ENCODE assay signal across 8 cellular contexts in genomic region chr18:11980555-11981382, GRCh38. TPM values are rescaled to one million over a fixed set of nuclear protein-coding genes. Genes with fewer than 3 reads are reported as not detected.
DNase-seq lines count a peak whose midpoint lies in the region; FAIRE-seq and TF ChIP-seq lines count a peak whose summit lies in the region.

No MANE protein-coding gene starts in this region.

- H3K4me3 Mint-ChIP-seq in neural crest cell, result peak overlapping the region; percentile 90

- no peaks in the 10 kb centered on the region for H3K9me3 Mint-ChIP-seq in neural crest cell

- no peaks in the 10 kb centered on the region for H3K27me3 ChIP-seq in Loucy (ENCODE audit: insufficient read depth, low read length, poor library complexity, severe bottlenecking)
- H3K27me3 ChIP-seq in stomach, result no peaks in the 10 kb centered on the region

- peak overlapping the region; percentile 94 for H2AFZ ChIP-seq in Loucy (ENCODE audit: low read length)

- TF ChIP-seq CTCF in Loucy (conservative IDR thresholded peaks at IDR 0.05; ENCODE audit: low read length) (no peak), foreskin fibroblast (IDR thresholded peaks at IDR 0.05; ENCODE audit: low read depth, low read length) (no peak), neural crest cell (conservative IDR thresholded peaks at IDR 0.05) (no peak), stomach (IDR thresholded peaks at IDR 0.05) (no peak)

- FAIRE-seq in H54 (lab: Jason Lieb, UNC), result peak; percentile 38

- peak overlapping the region; percentile 72 for H3K9ac ChIP-seq in Loucy (ENCODE audit: low read depth, low read length, poor library complexity, severe bottlenecking)

- in situ Hi-C loops in G401 (cut with HindIII; ENCODE audit: low sequenced_read_pairs), result no loop called here

- peaks cover 10% of the 10 kb centered on the region for H3K4me1 ChIP-seq in Loucy (ENCODE audit: insufficient read depth, low read length, poor library complexity, severe bottlenecking)
- H3K4me1 ChIP-seq in stomach, result peaks cover 12 to 44% (median 38%) of the 10 kb centered on the region in 4 donors

- no peaks in the 10 kb centered on the region for H4K20me1 ChIP-seq in Loucy (ENCODE audit: insufficient read depth, low read length, poor library complexity, severe bottlenecking)

- H3K79me2 ChIP-seq in Loucy (ENCODE audit: insufficient read depth, low read length), result no peaks in the 10 kb centered on the region

- intact Hi-C loops in stomach (cut with DNase I; ENCODE audit: low total_unique reads), result no loop called here

- no peak for TF ChIP-seq EP300 in stomach (IDR thresholded peaks at IDR 0.05)

- H3K9me3 ChIP-seq in Loucy (ENCODE audit: insufficient read depth, low read depth, low read length) (no peaks in the 10 kb centered on the region), stomach (no peaks in the 10 kb centered on the region)

- H3K27me3 Mint-ChIP-seq in neural crest cell (ENCODE audit: low read depth), result peaks cover 16% of the 10 kb centered on the region

- H3K36me3 Mint-ChIP-seq in neural crest cell (ENCODE audit: low read depth), result no peaks in the 10 kb centered on the region

- peak overlapping the region; percentile 96 for H3K27ac Mint-ChIP-seq in neural crest cell (ENCODE audit: unreplicated experiment)

- H3K4me1 Mint-ChIP-seq in neural crest cell, result peaks cover 46% of the 10 kb centered on the region

- 0 to 1% (median 1%) methylated on average over 40 to 91 of the region's 91 CpGs for WGBS in stomach, 5 donors

- H3K4me3 ChIP-seq in Loucy (ENCODE audit: low read length, poor library complexity, severe bottlenecking) (peak overlapping the region; percentile 83), foreskin fibroblast (ENCODE audit: low read depth in 1 of 2, low read length in 2 of 2) (peak overlapping the region; percentile 60 to 68), stomach (peak overlapping the region; percentile 77 to 91 (median 84))

- no peaks in the 10 kb centered on the region for H3F3A ChIP-seq in Loucy (ENCODE audit: low read depth)

- H3K27ac ChIP-seq in stomach, result peak overlapping the region; percentile 91 to 97 (median 96)

- DNase-seq in G401 (ENCODE audit: low spot score), result peak; percentile 84
- DNase-seq in H54 (ENCODE audit: insufficient read length, low spot score), result peak; percentile 93
- peak; percentile 91 for DNase-seq in SHP77 treated with DMSO at 0.1 percent for 48 hours (lab: John Stamatoyannopoulos, UW)
- peak; percentile 91 for DNase-seq in activated gamma-delta T cell treated with Interleukin-2 at 50 U/mL for 16 hours
- DNase-seq in foreskin fibroblast, result peak; percentile 97 to 99
- peak; percentile 98 for DNase-seq in neural crest cell (ENCODE audit: low read depth, low spot score)
- DNase-seq in stomach, result peak; percentile 100

- H3K36me3 ChIP-seq in Loucy (ENCODE audit: insufficient read depth, low read length) (no peaks in the 10 kb centered on the region), stomach (no peaks in the 10 kb centered on the region)

- H3K4me2 ChIP-seq in Loucy (ENCODE audit: low read depth, low read length, poor library complexity, severe bottlenecking), result peak overlapping the region; percentile 61

- H3K9me2 ChIP-seq in Loucy (replicated peaks; ENCODE audit: low read depth, low read length), result no peaks in the 10 kb centered on the region

- TF ChIP-seq POLR2A in H54 (IDR thresholded peaks at IDR 0.05; ENCODE audit: low read depth, low read length) (peak; percentile 55; the same call in 1 of the 2 replicates), stomach (IDR thresholded peaks at IDR 0.05) (peak in 1 of 4 donors; percentile 58)

RNA-seq across cellular contexts. Expression of gene IMPA2, which starts 0.5 kb away (rescaled TPM):
- 51.4 and 55.8 TPM in 2 replicates for total RNA-seq in G401 (2014; rRNA removed; shearing (Covaris generic))
- total RNA-seq in neural crest cell (48.0 and 51.3 TPM in 2 replicates), stomach (100 to 1,000 TPM in 3 of 5 donors, 10 to 100 TPM in 2; 75.2 to 263 (median 138) TPM)
- 10 to 100 TPM; 61.0 to 79.9 (median 64.5) TPM for polyA plus RNA-seq in stomach

Comparison
In these comparisons a context has a peak if more than half of its experiments do, and no peak if none do; other contexts are left out.
1. Peak in every context shown above with its lines: DNase-seq, H3K4me3 ChIP-seq and H3K27ac ChIP-seq.